ENCODE assay signal across 10 cellular contexts in genomic region chr1:204461331-204462228, GRCh38. TPM values are rescaled to one million over a fixed set of nuclear protein-coding genes. Genes with fewer than 3 reads are reported as not detected.
DNase-seq lines count a peak whose midpoint lies in the region; ATAC-seq, FAIRE-seq and TF ChIP-seq lines count a peak whose summit lies in the region.
"Had no signal": no experiment of that assay in that cellular context is flagged by ENCODE, and none has a peak within 500 bp of the region (broad histone marks: within the 10 kb centered on the region; RNA-seq: fewer than 3 reads in every experiment).

No MANE protein-coding gene starts in this region.

- H3K4me2 ChIP-seq in OCI-LY7 (ENCODE audit: low read length) (peak overlapping the region; percentile 71), parathyroid adenoma (ENCODE audit: low read length) (no peak overlapping the region), PC-3 (ENCODE audit: low read length) (no peak overlapping the region)

- H3K4me1 ChIP-seq in OCI-LY7 (ENCODE audit: insufficient read depth, low read length, poor library complexity, severe bottlenecking) (peaks cover 54% of the 10 kb centered on the region), parathyroid adenoma (no peaks in the 10 kb centered on the region), PC-3 (ENCODE audit: insufficient read depth, low read length) (no peaks in the 10 kb centered on the region)

- no peaks in the 10 kb centered on the region for H3K27me3 ChIP-seq in bronchial epithelial cell (ENCODE audit: control insufficient read depth, insufficient read depth, low read length)
- no peaks in the 10 kb centered on the region for H3K27me3 ChIP-seq in parathyroid adenoma (ENCODE audit: control insufficient read depth, insufficient read depth, low read length)
- H3K27me3 ChIP-seq in PC-3 (ENCODE audit: low read length), result no peaks in the 10 kb centered on the region
- H3K27me3 ChIP-seq in WERI-Rb-1 (ENCODE audit: insufficient read depth, low read depth, severe bottlenecking), result no peaks in the 10 kb centered on the region
- H3K27me3 ChIP-seq: adrenal gland had no signal

- intact Hi-C loops in OCI-LY7 (cut with micrococcal nuclease; ENCODE audit: unreplicated experiment), result no loop called here
- intact Hi-C loops in PC-3 (cut with micrococcal nuclease), result no loop called here

- DNase-seq in GM13977 (ENCODE audit: low spot score) (peak; percentile 45), OCI-LY7 (ENCODE audit: low spot score) (peak; percentile 65), bronchial epithelial cell (ENCODE audit: low read depth) (peak; percentile 28), PC-3 (no peak), WERI-Rb-1 (no peak)
- DNase-seq: NCI-H1436 had no signal

- H4K20me1 ChIP-seq in OCI-LY7 (ENCODE audit: insufficient read depth, low read length) (no peaks in the 10 kb centered on the region), PC-3 (ENCODE audit: low read length) (no peaks in the 10 kb centered on the region)

- H2AFZ ChIP-seq in OCI-LY7 (ENCODE audit: low read length), result no peak overlapping the region
- H2AFZ ChIP-seq in parathyroid adenoma, result no peak overlapping the region
- H2AFZ ChIP-seq in PC-3 (ENCODE audit: low read length), result no peak overlapping the region

- no peaks in the 10 kb centered on the region for H3K79me2 ChIP-seq in OCI-LY7 (ENCODE audit: insufficient read depth, low read depth, low read length)
- H3K79me2 ChIP-seq in parathyroid adenoma, result no peaks in the 10 kb centered on the region
- no peaks in the 10 kb centered on the region for H3K79me2 ChIP-seq in PC-3 (ENCODE audit: low read length)

- in situ Hi-C loops in GM13977 (cut with MboI; ENCODE audit: low pct_unique_long_range_greater_than_20kb, low sequenced_read_pairs, unreplicated experiment), result no loop called here

- no peak overlapping the region for H3K9ac ChIP-seq in parathyroid adenoma
- no peak overlapping the region for H3K9ac ChIP-seq in PC-3 (ENCODE audit: low read length)

- FAIRE-seq in bronchial epithelial cell (lab: Jason Lieb, UNC), result no peak

- H3K27ac ChIP-seq in OCI-LY7 (ENCODE audit: low read depth, low read length, poor library complexity, severe bottlenecking) (peak overlapping the region; percentile 41), parathyroid adenoma (peak overlapping the region; percentile 51), PC-3 (ENCODE audit: low read length) (no peak overlapping the region), WERI-Rb-1 (no peak overlapping the region)

- 0 out of 2 replicates have a peak, but pooled peaks cover 15% of the 10 kb centered on the region for H3K36me3 ChIP-seq in OCI-LY7 (ENCODE audit: insufficient read depth, low read length)
- H3K36me3 ChIP-seq in bronchial epithelial cell (ENCODE audit: control insufficient read depth, insufficient read depth, low read length), result peaks cover 7% of the 10 kb centered on the region
- no peaks in the 10 kb centered on the region for H3K36me3 ChIP-seq in parathyroid adenoma (ENCODE audit: control insufficient read depth, insufficient read depth, low read length)
- peaks cover 22% of the 10 kb centered on the region for H3K36me3 ChIP-seq in PC-3 (ENCODE audit: low read depth, low read length)
- H3K36me3 ChIP-seq in WERI-Rb-1, result no peaks in the 10 kb centered on the region

- ATAC-seq in PC-3 (no peak), GM21619 (IDR thresholded peaks at IDR 0.05; ENCODE audit: unreplicated experiment) (no peak), HG03175 (IDR thresholded peaks at IDR 0.05; ENCODE audit: unreplicated experiment) (no peak)

- CTCF ChIA-PET in OCI-LY7 (lab: Charles Lee; ENCODE audit: unreplicated experiment), result no interaction called here
- CTCF ChIA-PET in PC-3 (lab: Charles Lee), result no interaction called here

- H3K4me3 ChIP-seq in OCI-LY7 (ENCODE audit: low read depth, low read length, poor library complexity, severe bottlenecking) (peak overlapping the region; percentile 43), bronchial epithelial cell (ENCODE audit: low read depth, low read length) (no peak overlapping the region), parathyroid adenoma (ENCODE audit: low read depth, low read length) (no peak overlapping the region), PC-3 (ENCODE audit: low read length) (no peak overlapping the region), WERI-Rb-1 (ENCODE audit: low read depth, low read length) (no peak overlapping the region)
- H3K4me3 ChIP-seq: adrenal gland had no signal

- H3K9me2 ChIP-seq in OCI-LY7 (ENCODE audit: insufficient read depth, low read length), result no peaks in the 10 kb centered on the region
- no peaks in the 10 kb centered on the region for H3K9me2 ChIP-seq in PC-3 (replicated peaks; ENCODE audit: low read length)

- POLR2A ChIA-PET in OCI-LY7 (lab: Charles Lee), result interaction anchor here (1.5 to 6.3 kb wide), 2 partner anchors 18 to 33 kb away, joined by 3 to 55 read pairs; partner anchors contain the start of gene PIK3C2B
- POLR2A ChIA-PET in PC-3 (lab: Charles Lee; ENCODE audit: unreplicated experiment), result interaction anchor here (0.6 kb wide), 1 partner anchor 97 kb away, joined by 5 read pairs; no protein-coding TSS in a partner anchor

- no peaks in the 10 kb centered on the region for H3F3A ChIP-seq in PC-3 (ENCODE audit: low read length, unreplicated experiment)

- H3K9me3 ChIP-seq in OCI-LY7 (ENCODE audit: low read length), result no peaks in the 10 kb centered on the region
- H3K9me3 ChIP-seq in parathyroid adenoma (ENCODE audit: control insufficient read depth, low read length), result no peaks in the 10 kb centered on the region
- no peaks in the 10 kb centered on the region for H3K9me3 ChIP-seq in PC-3 (ENCODE audit: low read length)
- no peaks in the 10 kb centered on the region for H3K9me3 ChIP-seq in WERI-Rb-1 (ENCODE audit: severe bottlenecking)
- H3K9me3 ChIP-seq: adrenal gland had no signal

- TF ChIP-seq CTCF in GM13977 (IDR thresholded peaks at IDR 0.05; ENCODE audit: extremely low read depth, insufficient read depth, missing control alignments) (no peak), OCI-LY7 (conservative IDR thresholded peaks at IDR 0.05; ENCODE audit: low read length) (no peak), bronchial epithelial cell (IDR thresholded peaks at IDR 0.05; ENCODE audit: insufficient read depth, low read length, severe bottlenecking) (no peak), parathyroid adenoma (IDR thresholded peaks at IDR 0.05) (no peak), PC-3 (conservative IDR thresholded peaks at IDR 0.05; ENCODE audit: low read depth, low read length) (no peak), WERI-Rb-1 (IDR thresholded peaks at IDR 0.05; ENCODE audit: low read depth, low read length) (no peak)

- BruUV-seq in OCI-LY7 (replicated peaks; lab: Mats Ljungman, UMichigan) (no TSS peak), PC-3 (replicated peaks; lab: Mats Ljungman, UMichigan) (no TSS peak)

RNA-seq across cellular contexts. Expression of gene PIK3C2B, which starts 33.0 kb away (rescaled TPM):
- 11.9 and 12.5 TPM in 2 replicates for total RNA-seq in OCI-LY7 (2014; rRNA removed; shearing (Covaris generic))
- 36.3 and 43.9 TPM in 2 replicates for total RNA-seq in OCI-LY7 (2022)
- total RNA-seq in bronchial epithelial cell, result 2.1 and 8.4 TPM in 2 replicates
- 34.7 and 35.3 TPM in 2 replicates for total RNA-seq in PC-3 (2014; rRNA removed)

RNA-seq across cellular contexts. Expression of gene PPP1R15B, which starts 50.0 kb away (rescaled TPM):
- 63.5 and 72.6 TPM in 2 replicates for total RNA-seq in OCI-LY7 (2014; rRNA removed; shearing (Covaris generic))
- total RNA-seq in OCI-LY7 (2022) (79.2 and 91.3 TPM in 2 replicates), bronchial epithelial cell (23.4 and 33.2 TPM in 2 replicates), PC-3 (2014; rRNA removed) (50.7 and 57.5 TPM in 2 replicates)

RNA-seq across cellular contexts. Expression of gene MDM4, which starts 54.6 kb away (rescaled TPM):
- total RNA-seq in OCI-LY7 (2014; rRNA removed; shearing (Covaris generic)), result 102 and 120 TPM in 2 replicates
- total RNA-seq in OCI-LY7 (2022) (282 and 343 TPM in 2 replicates), bronchial epithelial cell (23.4 and 25.3 TPM in 2 replicates), PC-3 (2014; rRNA removed) (36.3 and 55.7 TPM in 2 replicates)

Comparison
In these comparisons a context has a peak if more than half of its experiments do, and no peak if none do; other contexts are left out.
1. DNase-seq: peak in GM13977 (single experiment), OCI-LY7 (single experiment) and bronchial epithelial cell (single experiment); none in PC-3 (single experiment) and WERI-Rb-1 (single experiment).
2. H3K27ac ChIP-seq: peak in OCI-LY7 (single experiment) and parathyroid adenoma (single experiment); none in PC-3 (single experiment) and WERI-Rb-1 (single experiment).